Comparison of ENCODE assay signal across 13 cellular contexts in genomic region chr6:125066964-125067363, GRCh38.
A peak's percentile ranks its signal among the peaks of the same experiment; 100 is the strongest.
DNase-seq lines count a peak whose midpoint lies in the region; ATAC-seq and TF ChIP-seq lines count a peak whose summit lies in the region.
"Had no signal": no experiment of that assay in that cellular context is flagged by ENCODE, and none has a peak within 500 bp of the region (broad histone marks: within the 10 kb centered on the region; RNA-seq: fewer than 3 reads in every experiment).

No MANE protein-coding gene starts in this region.

- H3K27me3 Mint-ChIP-seq in activated T-cell treated with anti-CD3 and anti-CD28 coated beads, Interleukin-2, amount 50 U/mL, for 4 hours (ENCODE audit: low read depth) = no peaks in the 10 kb centered on the region
- H3K27me3 Mint-ChIP-seq: stimulated activated memory B cell treated with anti-CD40 and anti-IgM and Interleukin-4, amounts not matched to agents 10 μg/mL and 1 μg/mL and 100 μg/mL, for 72 hours had no signal

- no peaks in the 10 kb centered on the region for H3K36me3 Mint-ChIP-seq in activated T-cell treated with anti-CD3 and anti-CD28 coated beads, Interleukin-2, amount 50 U/mL, for 4 hours (ENCODE audit: insufficient read depth)
- H3K36me3 Mint-ChIP-seq: stimulated activated memory B cell treated with anti-CD40 and anti-IgM and Interleukin-4, amounts not matched to agents 10 μg/mL and 1 μg/mL and 100 μg/mL, for 72 hours had no signal

- peaks cover 3% of the 10 kb centered on the region for H3K4me1 Mint-ChIP-seq in activated T-cell treated with anti-CD3 and anti-CD28 coated beads, Interleukin-2, amount 50 U/mL, for 4 hours (ENCODE audit: low read depth)
- H3K4me1 Mint-ChIP-seq: stimulated activated memory B cell treated with anti-CD40 and anti-IgM and Interleukin-4, amounts not matched to agents 10 μg/mL and 1 μg/mL and 100 μg/mL, for 72 hours had no signal

- H3K36me3 ChIP-seq in brain microvascular endothelial cell (replicated peaks) = no peaks in the 10 kb centered on the region
- H3K36me3 ChIP-seq in psoas muscle (ENCODE audit: insufficient read depth in 1 of 2, low read depth in 1 of 2) = no peaks in the 10 kb centered on the region

- no peaks in the 10 kb centered on the region for H3K9me3 ChIP-seq in psoas muscle

- intact Hi-C loops in psoas muscle (cut with DNase I) = no loop called here

- no peaks in the 10 kb centered on the region for H3K9me3 Mint-ChIP-seq in activated T-cell treated with anti-CD3 and anti-CD28 coated beads, Interleukin-2, amount 50 U/mL, for 4 hours
- H3K9me3 Mint-ChIP-seq: stimulated activated memory B cell treated with anti-CD40 and anti-IgM and Interleukin-4, amounts not matched to agents 10 μg/mL and 1 μg/mL and 100 μg/mL, for 72 hours; T-helper 1 cell treated with Interleukin-12 subunit alpha and Interleukin-12 subunit beta and Interleukin-4 antibody, amounts not matched to agents 30 μg/mL and 1 μg/mL, for 36 hours had no signal

- H3K4me3 Mint-ChIP-seq in activated T-cell treated with anti-CD3 and anti-CD28 coated beads, Interleukin-2, amount 50 U/mL, for 4 hours = no peak overlapping the region
- H3K4me3 Mint-ChIP-seq: stimulated activated memory B cell treated with anti-CD40 and anti-IgM and Interleukin-4, amounts not matched to agents 10 μg/mL and 1 μg/mL and 100 μg/mL, for 72 hours; T-helper 1 cell treated with Interleukin-12 subunit alpha and Interleukin-12 subunit beta and Interleukin-4 antibody, amounts not matched to agents 30 μg/mL and 1 μg/mL, for 36 hours had no signal

- in situ Hi-C loops in brain microvascular endothelial cell (cut with HindIII; ENCODE audit: low pct_ligation_motif_present, low sequenced_read_pairs) = no loop called here

- H3K27me3 ChIP-seq in brain microvascular endothelial cell (replicated peaks) (no peaks in the 10 kb centered on the region), psoas muscle (ENCODE audit: insufficient read depth in 3 of 3, low read length in 2 of 3) (no peaks in the 10 kb centered on the region)

- H3K27ac ChIP-seq in brain microvascular endothelial cell (no peak overlapping the region), psoas muscle (no peak overlapping the region)
- H3K27ac ChIP-seq: GM23248 had no signal

- TF ChIP-seq CTCF in brain microvascular endothelial cell (IDR thresholded peaks at IDR 0.05; ENCODE audit: low read depth, low read length, missing control alignments) (no peak), retinal pigment epithelial cell (conservative IDR thresholded peaks at IDR 0.05; ENCODE audit: low read depth, low read length) (no peak), psoas muscle (IDR thresholded peaks at IDR 0.05) (no peak)

- no peak for DNase-seq in activated T-cell treated with anti-CD3 and anti-CD28 coated beads, Interleukin-2, amount 50 U/mL, for 4 hours
- DNase-seq in activated T-cell treated with anti-CD3 and anti-CD28 coated beads for 4 hours = no peak
- peak; percentile 84 for DNase-seq in NOMO-1 treated with DMSO at 0.1 percent for 48 hours (lab: John Stamatoyannopoulos, UW; ENCODE audit: unreplicated experiment)
- peak; percentile 41 for DNase-seq in brain microvascular endothelial cell
- peak; percentile 33 for DNase-seq in retinal pigment epithelial cell (ENCODE audit: low read depth)
- DNase-seq in NCI-H345 (lab: John Stamatoyannopoulos, UW) = no peak
- no peak for DNase-seq in psoas muscle
- DNase-seq: activated gamma-delta T cell treated with Interleukin-2 at 50 U/mL for 16 hours, GM23248, NCI-H2171 treated with DMSO at 0.1 percent for 48 hours had no signal

- H3K4me1 ChIP-seq in psoas muscle = no peaks in the 10 kb centered on the region

- H3K4me3 ChIP-seq in brain microvascular endothelial cell (ENCODE audit: low read depth, low read length) = no peak overlapping the region
- no peak overlapping the region for H3K4me3 ChIP-seq in retinal pigment epithelial cell (ENCODE audit: low read length)
- H3K4me3 ChIP-seq in psoas muscle = no peak overlapping the region
- H3K4me3 ChIP-seq: GM23248 had no signal

- WGBS in psoas muscle, 3 donors = 92 to 99% (median 96%) methylated on average over 3 of the region's 3 CpGs

- peak; percentile 43 to 46 for ATAC-seq in activated T-cell treated with anti-CD3 and anti-CD28 coated beads, Interleukin-2, amount 50 U/mL, for 4 hours
- no peak for ATAC-seq in GM19351 (IDR thresholded peaks at IDR 0.05; ENCODE audit: unreplicated experiment)
- no peak for ATAC-seq in psoas muscle
- ATAC-seq: stimulated activated memory B cell treated with anti-CD40 and anti-IgM and Interleukin-4, amounts not matched to agents 10 μg/mL and 1 μg/mL and 100 μg/mL, for 72 hours had no signal

Comparison
In these comparisons a context has a peak if more than half of its experiments do, and no peak if none do; other contexts are left out.
1. ATAC-seq: peak in activated T-cell treated with anti-CD3 and anti-CD28 coated beads, Interleukin-2, amount 50 U/mL, for 4 hours (2 of 2); none in GM19351 (single experiment) and psoas muscle (0 of 4).
2. DNase-seq: peak in NOMO-1 treated with DMSO at 0.1 percent for 48 hours (single experiment), brain microvascular endothelial cell (single experiment) and retinal pigment epithelial cell (single experiment); none in activated T-cell treated with anti-CD3 and anti-CD28 coated beads, Interleukin-2, amount 50 U/mL, for 4 hours (single experiment), activated T-cell treated with anti-CD3 and anti-CD28 coated beads for 4 hours (single experiment), NCI-H345 (single experiment) and psoas muscle (0 of 2).